In the genomic region with DNA sequence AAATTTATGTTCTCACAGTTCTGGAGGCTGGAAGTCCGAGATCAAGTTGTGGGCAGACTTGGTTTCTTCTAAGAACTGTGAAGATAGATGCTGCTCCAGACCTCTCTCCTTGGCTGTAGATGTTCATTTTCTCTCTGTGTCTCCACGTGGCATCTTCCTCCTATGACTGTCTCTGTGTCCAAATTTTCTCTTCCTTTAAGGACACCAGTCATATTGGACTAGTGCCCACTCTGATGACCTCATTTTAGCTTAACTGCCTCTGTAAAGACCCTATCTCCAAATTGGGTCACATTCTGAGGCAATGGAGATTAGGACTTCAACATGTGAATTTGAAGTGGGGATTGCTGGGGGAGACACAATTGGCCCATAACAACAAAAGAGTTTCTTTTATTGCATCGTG, we compare ENCODE assay signal across 15 cellular contexts.
"Had no signal": no experiment of that assay in that cellular context is flagged by ENCODE, and none has a peak within 500 bp of the region (broad histone marks: within the 10 kb centered on the region; RNA-seq: fewer than 3 reads in every experiment).

No MANE protein-coding gene starts in this region.

- H3K27ac ChIP-seq: prostate gland, right lobe of liver, transverse colon had no signal

- H3K9me3 ChIP-seq: prostate gland, right lobe of liver, transverse colon had no signal

- H3K9me3 Mint-ChIP-seq: immature natural killer cell; stimulated activated naive B cell treated with anti-CD40 and anti-IgM and Interleukin-4, amounts not matched to agents 10 μg/mL and 1 μg/mL and 100 μg/mL, for 72 hours had no signal

- H3K4me1 ChIP-seq: prostate gland, right lobe of liver had no signal

- H3K4me1 Mint-ChIP-seq: naive thymus-derived CD8-positive, alpha-beta T cell had no signal

- DNase-seq: activated CD4-positive, alpha-beta T cell treated with anti-CD3 and anti-CD28 coated beads for 48 hours; activated CD8-positive, alpha-beta memory T cell treated with anti-CD3 and anti-CD28 coated beads, Interleukin-2, amount 50 U/mL, for 48 hours; activated CD8-positive, alpha-beta T cell treated with anti-CD3 and anti-CD28 coated beads, Interleukin-2, amount 10 ng/mL, durations not matched to agents 7 days and 5 days; activated naive CD8-positive, alpha-beta T cell treated with anti-CD3 and anti-CD28 coated beads, Interleukin-2, amount 10 ng/mL, durations not matched to agents 7 days and 5 days; central memory CD4-positive, alpha-beta T cell; left colon; naive thymus-derived CD8-positive, alpha-beta T cell; right lobe of liver; stimulated activated CD4-positive, alpha-beta T cell treated with anti-CD3 and anti-CD28 coated beads, Interleukin-2, amount 100 ng/mL, for 24 hours; stimulated activated naive B cell treated with anti-CD40 and anti-IgM and Interleukin-4, amounts not matched to agents 10 μg/mL and 1 μg/mL and 100 μg/mL, for 72 hours; transverse colon had no signal

- H3K36me3 Mint-ChIP-seq: activated naive CD8-positive, alpha-beta T cell treated with anti-CD3 and anti-CD28 coated beads, Interleukin-2, amount 10 ng/mL, durations not matched to agents 7 days and 5 days; immature natural killer cell; naive thymus-derived CD8-positive, alpha-beta T cell; stimulated activated naive B cell treated with anti-CD40 and anti-IgM and Interleukin-4, amounts not matched to agents 10 μg/mL and 1 μg/mL and 100 μg/mL, for 72 hours had no signal

- H3K36me3 ChIP-seq: prostate gland, right lobe of liver, transverse colon had no signal

- H3K4me3 Mint-ChIP-seq: activated CD8-positive, alpha-beta T cell treated with anti-CD3 and anti-CD28 coated beads, Interleukin-2, amount 10 ng/mL, durations not matched to agents 7 days and 5 days; activated naive CD8-positive, alpha-beta T cell treated with anti-CD3 and anti-CD28 coated beads, Interleukin-2, amount 10 ng/mL, durations not matched to agents 7 days and 5 days; dendritic cell treated with granulocyte-macrophage colony-stimulating factor and Interleukin-4, amounts not matched to agents 40 ng/mL and 50 ng/mL, for 4 days; naive thymus-derived CD8-positive, alpha-beta T cell; stimulated activated naive B cell treated with anti-CD40 and anti-IgM and Interleukin-4, amounts not matched to agents 10 μg/mL and 1 μg/mL and 100 μg/mL, for 72 hours had no signal

- H3K4me3 ChIP-seq: lung, prostate gland, right lobe of liver, transverse colon had no signal

- H3K27ac Mint-ChIP-seq: activated CD8-positive, alpha-beta T cell treated with anti-CD3 and anti-CD28 coated beads, Interleukin-2, amount 10 ng/mL, durations not matched to agents 7 days and 5 days; activated naive CD8-positive, alpha-beta T cell treated with anti-CD3 and anti-CD28 coated beads, Interleukin-2, amount 10 ng/mL, durations not matched to agents 7 days and 5 days; dendritic cell treated with granulocyte-macrophage colony-stimulating factor and Interleukin-4, amounts not matched to agents 40 ng/mL and 50 ng/mL, for 4 days; immature natural killer cell; naive thymus-derived CD8-positive, alpha-beta T cell; stimulated activated naive B cell treated with anti-CD40 and anti-IgM and Interleukin-4, amounts not matched to agents 10 μg/mL and 1 μg/mL and 100 μg/mL, for 72 hours had no signal

- ATAC-seq: activated CD8-positive, alpha-beta T cell treated with anti-CD3 and anti-CD28 coated beads, Interleukin-2, amount 10 ng/mL, durations not matched to agents 7 days and 5 days; left colon; naive thymus-derived CD8-positive, alpha-beta T cell had no signal

- H3K27me3 ChIP-seq: right lobe of liver had no signal
